ENCODE assay signal across 23 cellular contexts in the genomic region with DNA sequence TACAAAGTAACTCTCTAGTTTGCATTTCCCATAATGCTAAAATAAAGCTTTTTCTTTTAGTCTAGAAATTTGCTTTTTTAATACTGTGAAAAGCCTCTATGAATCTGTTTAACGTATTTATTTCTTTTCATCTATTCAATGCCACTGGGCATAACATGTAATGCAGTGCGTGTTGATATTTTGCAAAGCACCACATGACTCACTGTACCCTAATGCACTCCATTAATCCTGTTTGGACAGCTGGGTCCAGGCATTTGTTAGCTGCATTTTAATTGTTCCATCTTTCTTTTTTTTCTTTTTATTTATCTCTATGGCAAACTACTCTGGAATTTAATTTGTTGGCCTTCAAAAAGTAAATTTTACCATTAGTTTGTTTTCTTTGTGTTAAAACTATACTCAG.
DNase-seq lines count a peak whose midpoint lies in the region; ATAC-seq lines count a peak whose summit lies in the region.
"Had no signal": no experiment of that assay in that cellular context is flagged by ENCODE, and none has a peak within 500 bp of the region (broad histone marks: within the 10 kb centered on the region; RNA-seq: fewer than 3 reads in every experiment).

No MANE protein-coding gene starts in this region.

- DNase-seq in DMS153 treated with DMSO at 0.1 percent for 48 hours (lab: John Stamatoyannopoulos, UW; ENCODE audit: unreplicated experiment) (peak; percentile 10), NCI-H146 treated with DMSO at 0.1 percent for 48 hours (lab: John Stamatoyannopoulos, UW; ENCODE audit: unreplicated experiment) (peak; percentile 68), astrocyte of the hippocampus (ENCODE audit: low read depth, low spot score) (peak; percentile 45), iris pigment epithelial cell (ENCODE audit: low read depth) (peak; percentile 67), hepatic stellate cell (ENCODE audit: low spot score) (no peak)
- DNase-seq in activated CD4-positive, alpha-beta T cell treated with anti-CD3 and anti-CD28 coated beads, Interleukin-2, amount 10 ng/mL, durations not matched to agents 7 days and 5 days = no peak
- DNase-seq: activated CD4-positive, alpha-beta T cell treated with anti-CD3 and anti-CD28 coated beads for 48 hours; activated naive CD4-positive, alpha-beta T cell treated with anti-CD3 and anti-CD28 coated beads for 36 hours; activated T-cell treated with anti-CD3 and anti-CD28 coated beads, Interleukin-2, amount 50 U/mL, for 72 hours; anterior cingulate cortex; erythroblast; HFFc6; lower lobe of right lung; NCI-H526; PC-3; SHP77 treated with DMSO at 0.1 percent for 48 hours; spleen; stimulated activated CD4-positive, alpha-beta T cell treated with anti-CD3 and anti-CD28 coated beads, Interleukin-4, amount 100 ng/mL, for 24 hours; stimulated activated naive CD8-positive, alpha-beta T cell treated with anti-CD3 and anti-CD28 coated beads, Interleukin-15, Interleukin-2, amounts not matched to agents 100 U/mL and 50 U/mL, for 24 hours had no signal

- no peak overlapping the region for H3K4me3 Mint-ChIP-seq in activated CD4-positive, alpha-beta T cell treated with anti-CD3 and anti-CD28 coated beads, Interleukin-2, amount 10 ng/mL, durations not matched to agents 7 days and 5 days
- H3K4me3 Mint-ChIP-seq: activated naive CD4-positive, alpha-beta T cell treated with anti-CD3 and anti-CD28 coated beads for 36 hours; activated T-cell treated with anti-CD3 and anti-CD28 coated beads, Interleukin-2, amount 50 U/mL, for 72 hours; central memory CD8-positive, alpha-beta T cell; HFFc6 had no signal

- no peaks in the 10 kb centered on the region for H3K4me1 Mint-ChIP-seq in activated CD4-positive, alpha-beta T cell treated with anti-CD3 and anti-CD28 coated beads, Interleukin-2, amount 10 ng/mL, durations not matched to agents 7 days and 5 days
- H3K4me1 Mint-ChIP-seq: central memory CD8-positive, alpha-beta T cell had no signal

- no peak overlapping the region for H3K27ac Mint-ChIP-seq in activated CD4-positive, alpha-beta T cell treated with anti-CD3 and anti-CD28 coated beads, Interleukin-2, amount 10 ng/mL, durations not matched to agents 7 days and 5 days
- H3K27ac Mint-ChIP-seq: activated naive CD4-positive, alpha-beta T cell treated with anti-CD3 and anti-CD28 coated beads for 36 hours; activated T-cell treated with anti-CD3 and anti-CD28 coated beads, Interleukin-2, amount 50 U/mL, for 72 hours; HFFc6 had no signal

- no peaks in the 10 kb centered on the region for H3K9me3 Mint-ChIP-seq in activated CD4-positive, alpha-beta T cell treated with anti-CD3 and anti-CD28 coated beads, Interleukin-2, amount 10 ng/mL, durations not matched to agents 7 days and 5 days
- H3K9me3 Mint-ChIP-seq: activated naive CD4-positive, alpha-beta T cell treated with anti-CD3 and anti-CD28 coated beads for 36 hours; activated T-cell treated with anti-CD3 and anti-CD28 coated beads, Interleukin-2, amount 50 U/mL, for 72 hours; central memory CD8-positive, alpha-beta T cell; HFFc6 had no signal

- ATAC-seq in HG03565 (IDR thresholded peaks at IDR 0.05; ENCODE audit: unreplicated experiment) = no peak
- ATAC-seq in GM18517 (IDR thresholded peaks at IDR 0.05; ENCODE audit: unreplicated experiment) = no peak
- ATAC-seq: activated T-cell treated with anti-CD3 and anti-CD28 coated beads, Interleukin-2, amount 50 U/mL, for 72 hours; gastroesophageal sphincter; lower lobe of right lung; PC-3; stimulated activated naive CD8-positive, alpha-beta T cell treated with anti-CD3 and anti-CD28 coated beads, Interleukin-15, Interleukin-2, amounts not matched to agents 100 U/mL and 50 U/mL, for 24 hours had no signal

- POLR2A ChIA-PET in activated CD4-positive, alpha-beta T cell treated with anti-CD3 and anti-CD28 coated beads, Interleukin-2, amount 10 ng/mL, durations not matched to agents 7 days and 5 days (lab: Charles Lee) = no interaction called here

- CTCF ChIA-PET in activated CD4-positive, alpha-beta T cell treated with anti-CD3 and anti-CD28 coated beads, Interleukin-2, amount 10 ng/mL, durations not matched to agents 7 days and 5 days (lab: Charles Lee) = no interaction called here

- no peaks in the 10 kb centered on the region for H3K27me3 Mint-ChIP-seq in activated CD4-positive, alpha-beta T cell treated with anti-CD3 and anti-CD28 coated beads, Interleukin-2, amount 10 ng/mL, durations not matched to agents 7 days and 5 days
- H3K27me3 Mint-ChIP-seq: central memory CD8-positive, alpha-beta T cell had no signal

- peaks cover 9% of the 10 kb centered on the region for H3K36me3 Mint-ChIP-seq in activated CD4-positive, alpha-beta T cell treated with anti-CD3 and anti-CD28 coated beads, Interleukin-2, amount 10 ng/mL, durations not matched to agents 7 days and 5 days (ENCODE audit: low read depth)

Comparison
In these comparisons a context has a peak if more than half of its experiments do, and no peak if none do; other contexts are left out.
1. DNase-seq: peak in DMS153 treated with DMSO at 0.1 percent for 48 hours (single experiment), NCI-H146 treated with DMSO at 0.1 percent for 48 hours (single experiment), astrocyte of the hippocampus (single experiment) and iris pigment epithelial cell (single experiment); none in hepatic stellate cell (single experiment) and activated CD4-positive, alpha-beta T cell treated with anti-CD3 and anti-CD28 coated beads, Interleukin-2, amount 10 ng/mL, durations not matched to agents 7 days and 5 days (single experiment).